17 cellular contexts compared by ENCODE assay signal in the genomic region with DNA sequence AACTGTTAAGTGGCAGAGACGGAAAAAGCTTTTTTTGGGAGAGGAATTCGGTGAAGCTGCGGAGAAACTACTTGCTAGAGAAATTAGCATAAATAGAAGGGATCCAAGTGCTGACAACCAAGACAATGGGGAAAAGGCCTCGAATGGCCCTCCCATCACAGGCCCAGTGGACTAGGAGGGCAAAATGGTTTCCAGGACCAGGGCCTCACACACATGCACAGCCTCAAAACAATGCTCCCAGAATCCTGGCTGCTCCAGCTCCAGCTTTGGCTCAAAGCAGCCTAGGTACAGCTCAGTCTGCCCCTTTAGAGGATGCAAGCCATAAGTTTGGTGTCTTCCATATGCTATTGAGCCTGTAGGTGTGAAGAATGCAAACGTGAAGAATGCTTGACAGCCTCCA.
DNase-seq lines count a peak whose midpoint lies in the region; ATAC-seq and TF ChIP-seq lines count a peak whose summit lies in the region.
"Had no signal": no experiment of that assay in that cellular context is flagged by ENCODE, and none has a peak within 500 bp of the region (broad histone marks: within the 10 kb centered on the region; RNA-seq: fewer than 3 reads in every experiment).

No MANE protein-coding gene starts in this region.

- no peaks in the 10 kb centered on the region for H3K4me1 Mint-ChIP-seq in endodermal cell
- no peaks in the 10 kb centered on the region for H3K4me1 Mint-ChIP-seq in stimulated activated naive CD8-positive, alpha-beta T cell treated with anti-CD3 and anti-CD28 coated beads, Interleukin-15, amount 100 ng/mL, for 72 hours
- no peaks in the 10 kb centered on the region for H3K4me1 Mint-ChIP-seq in activated naive CD4-positive, alpha-beta T cell treated with anti-CD3 and anti-CD28 coated beads, Interleukin-2, amount 10 ng/mL, durations not matched to agents 7 days and 5 days
- H3K4me1 Mint-ChIP-seq: B cell had no signal

- no peak overlapping the region for H4K5ac ChIP-seq in mesendoderm (ENCODE audit: low read length)

- no peaks in the 10 kb centered on the region for H3K4me1 ChIP-seq in HEK293 (ENCODE audit: control insufficient read depth, insufficient read depth, low read length)
- no peaks in the 10 kb centered on the region for H3K4me1 ChIP-seq in endodermal cell (ENCODE audit: control insufficient read depth, insufficient read depth, low read length)
- no peaks in the 10 kb centered on the region for H3K4me1 ChIP-seq in mesendoderm (ENCODE audit: control insufficient read depth, low read depth, low read length)
- H3K4me1 ChIP-seq: BLaER1 treated with 17β-estradiol and CSF1 and Interleukin-3, amounts not matched to agents 10 nM and 100 nM had no signal

- peaks cover 11% of the 10 kb centered on the region for H3K36me3 Mint-ChIP-seq in endodermal cell (ENCODE audit: low read depth)
- H3K36me3 Mint-ChIP-seq in activated naive CD4-positive, alpha-beta T cell treated with anti-CD3 and anti-CD28 coated beads, Interleukin-2, amount 10 ng/mL, durations not matched to agents 7 days and 5 days = no peaks in the 10 kb centered on the region
- H3K36me3 Mint-ChIP-seq: CD8-positive, alpha-beta T cell had no signal

- no peak overlapping the region for H3K18ac ChIP-seq in mesendoderm (ENCODE audit: low read length)

- H3K4me3 Mint-ChIP-seq in endodermal cell = no peak overlapping the region
- H3K4me3 Mint-ChIP-seq in stimulated activated naive CD8-positive, alpha-beta T cell treated with anti-CD3 and anti-CD28 coated beads, Interleukin-15, amount 100 ng/mL, for 72 hours = no peak overlapping the region
- no peak overlapping the region for H3K4me3 Mint-ChIP-seq in activated naive CD4-positive, alpha-beta T cell treated with anti-CD3 and anti-CD28 coated beads, Interleukin-2, amount 10 ng/mL, durations not matched to agents 7 days and 5 days
- H3K4me3 Mint-ChIP-seq: B cell; CD4-positive, alpha-beta T cell; CD8-positive, alpha-beta T cell had no signal

- POLR2A ChIA-PET in HEK293 (lab: Yijun Ruan, JAX) = no interaction called here

- H3K27ac Mint-ChIP-seq in endodermal cell = no peak overlapping the region
- no peak overlapping the region for H3K27ac Mint-ChIP-seq in stimulated activated naive CD8-positive, alpha-beta T cell treated with anti-CD3 and anti-CD28 coated beads, Interleukin-15, amount 100 ng/mL, for 72 hours
- no peak overlapping the region for H3K27ac Mint-ChIP-seq in activated naive CD4-positive, alpha-beta T cell treated with anti-CD3 and anti-CD28 coated beads, Interleukin-2, amount 10 ng/mL, durations not matched to agents 7 days and 5 days
- H3K27ac Mint-ChIP-seq: B cell; CD4-positive, alpha-beta T cell; CD8-positive, alpha-beta T cell had no signal

- H3K27me3 ChIP-seq in endodermal cell (ENCODE audit: control insufficient read depth, insufficient read depth, low read length, poor library complexity, severe bottlenecking) = no peaks in the 10 kb centered on the region
- no peaks in the 10 kb centered on the region for H3K27me3 ChIP-seq in mesendoderm (ENCODE audit: insufficient read depth, low read length, poor library complexity)
- H3K27me3 ChIP-seq: BLaER1 treated with 17β-estradiol and CSF1 and Interleukin-3, amounts not matched to agents 10 nM and 100 nM had no signal

- H3K27me3 Mint-ChIP-seq in endodermal cell (ENCODE audit: insufficient read depth) = no peaks in the 10 kb centered on the region
- H3K27me3 Mint-ChIP-seq in stimulated activated naive CD8-positive, alpha-beta T cell treated with anti-CD3 and anti-CD28 coated beads, Interleukin-15, amount 100 ng/mL, for 72 hours = no peaks in the 10 kb centered on the region
- no peaks in the 10 kb centered on the region for H3K27me3 Mint-ChIP-seq in activated naive CD4-positive, alpha-beta T cell treated with anti-CD3 and anti-CD28 coated beads, Interleukin-2, amount 10 ng/mL, durations not matched to agents 7 days and 5 days
- H3K27me3 Mint-ChIP-seq: B cell; CD4-positive, alpha-beta T cell had no signal

- CTCF ChIA-PET in HEK293 (lab: Yijun Ruan, JAX) = no interaction called here
- CTCF ChIA-PET in activated naive CD4-positive, alpha-beta T cell treated with anti-CD3 and anti-CD28 coated beads, Interleukin-2, amount 10 ng/mL, durations not matched to agents 7 days and 5 days (lab: Charles Lee) = interaction anchor here (0.8 kb wide), 1 partner anchor 101 kb away, joined by 3 read pairs; no protein-coding TSS in a partner anchor

- peaks cover 33% of the 10 kb centered on the region for H3K9me3 Mint-ChIP-seq in endodermal cell
- peaks cover 11 to 17% of the 10 kb centered on the region in 2 donors for H3K9me3 Mint-ChIP-seq in stimulated activated naive CD8-positive, alpha-beta T cell treated with anti-CD3 and anti-CD28 coated beads, Interleukin-15, amount 100 ng/mL, for 72 hours
- H3K9me3 Mint-ChIP-seq in activated naive CD4-positive, alpha-beta T cell treated with anti-CD3 and anti-CD28 coated beads, Interleukin-2, amount 10 ng/mL, durations not matched to agents 7 days and 5 days = peaks cover 14% of the 10 kb centered on the region

- H3K27ac ChIP-seq in HEK293 (ENCODE audit: extremely low read depth, low read depth, low read length) = no peak overlapping the region
- no peak overlapping the region for H3K27ac ChIP-seq in endodermal cell (ENCODE audit: low read depth, low read length)
- no peak overlapping the region for H3K27ac ChIP-seq in mesendoderm (ENCODE audit: low read depth, low read length)
- H3K27ac ChIP-seq: BLaER1 treated with 17β-estradiol and CSF1 and Interleukin-3, amounts not matched to agents 10 nM and 100 nM; C4-2B had no signal

- no peak overlapping the region for H2AK5ac ChIP-seq in mesendoderm (ENCODE audit: low read length)

- DNase-seq in endodermal cell (peak; percentile 45), mesendoderm (peak; percentile 14), inferior parietal cortex (ENCODE audit: extremely low spot score) (no peak)
- no peak for DNase-seq in stimulated activated naive CD8-positive, alpha-beta T cell treated with anti-CD3 and anti-CD28 coated beads, Interleukin-15, amount 100 ng/mL, for 72 hours
- no peak for DNase-seq in activated naive CD4-positive, alpha-beta T cell treated with anti-CD3 and anti-CD28 coated beads, Interleukin-2, amount 10 ng/mL, durations not matched to agents 7 days and 5 days
- DNase-seq: 8988T; AML-193; Caco-2; Calu3; CD4-positive, alpha-beta T cell; CD8-positive, alpha-beta T cell; DMS79 treated with DMSO at 0.1 percent for 48 hours; GF-D8 had no signal

- H3K36me3 ChIP-seq in HEK293 (ENCODE audit: control insufficient read depth in 2 of 2, insufficient read depth in 1 of 2, low read length in 2 of 2) (no peaks in the 10 kb centered on the region), endodermal cell (ENCODE audit: control insufficient read depth, insufficient read depth, low read length) (no peaks in the 10 kb centered on the region), mesendoderm (ENCODE audit: control insufficient read depth, insufficient read depth, low read length) (no peaks in the 10 kb centered on the region)
- H3K36me3 ChIP-seq: BLaER1 treated with 17β-estradiol and CSF1 and Interleukin-3, amounts not matched to agents 10 nM and 100 nM had no signal

- no peak overlapping the region for H2BK15ac ChIP-seq in mesendoderm (replicated peaks; ENCODE audit: low read depth)

- 72 to 75% methylated on average over 5 of the region's 5 CpGs for WGBS in endodermal cell (ENCODE audit: insufficient coverage in 1 of 2, insufficient read length in 1 of 2), 2 experiments
- 100% methylated on average over 2 of the region's 5 CpGs for WGBS in mesendoderm (ENCODE audit: extremely low coverage, insufficient coverage, low lambda C conversion rate)

- H3K79me1 ChIP-seq in mesendoderm (ENCODE audit: low read length) = no peaks in the 10 kb centered on the region

- H3K4me3 ChIP-seq in HEK293 (ENCODE audit: low read depth, low read length) (no peak overlapping the region), endodermal cell (ENCODE audit: low read length) (no peak overlapping the region), mesendoderm (ENCODE audit: low read length) (no peak overlapping the region)
- H3K4me3 ChIP-seq: BLaER1 treated with 17β-estradiol and CSF1 and Interleukin-3, amounts not matched to agents 10 nM and 100 nM had no signal

- H2BK5ac ChIP-seq in mesendoderm (ENCODE audit: low read length) = no peak overlapping the region

- no peak overlapping the region for H3K4me2 ChIP-seq in mesendoderm (ENCODE audit: low read length)
- H3K4me2 ChIP-seq: BLaER1 treated with 17β-estradiol and CSF1 and Interleukin-3, amounts not matched to agents 10 nM and 100 nM had no signal

- H3K23ac ChIP-seq in mesendoderm (ENCODE audit: low read length) = no peak overlapping the region

- no peaks in the 10 kb centered on the region for H3K9me3 ChIP-seq in HEK293 (ENCODE audit: control insufficient read depth, insufficient read depth, low read depth, low read length)
- peaks cover 26% of the 10 kb centered on the region for H3K9me3 ChIP-seq in endodermal cell (ENCODE audit: control insufficient read depth, low read length)

- ATAC-seq in stimulated activated naive CD8-positive, alpha-beta T cell treated with anti-CD3 and anti-CD28 coated beads, Interleukin-15, amount 100 ng/mL, for 72 hours = no peak
- ATAC-seq: CD8-positive, alpha-beta T cell had no signal

- no peak overlapping the region for H3K56ac ChIP-seq in mesendoderm (ENCODE audit: low read length)

- H3K4ac ChIP-seq in mesendoderm (ENCODE audit: low read depth, low read length) = no peak overlapping the region

- no peaks in the 10 kb centered on the region for H3K79me2 ChIP-seq in mesendoderm (ENCODE audit: control insufficient read depth, insufficient read depth, low read length)

- TF ChIP-seq CTCF in HEK293 (tag by site-specific recombination; IDR thresholded peaks at IDR 0.05) (no peak), endodermal cell (conservative IDR thresholded peaks at IDR 0.05) (no peak)

- H3K9ac ChIP-seq in endodermal cell (ENCODE audit: extremely low read depth, low read length, poor library complexity, severe bottlenecking) = no peak overlapping the region
- no peak overlapping the region for H3K9ac ChIP-seq in mesendoderm (ENCODE audit: low read length)
- H3K9ac ChIP-seq: BLaER1 treated with 17β-estradiol and CSF1 and Interleukin-3, amounts not matched to agents 10 nM and 100 nM had no signal

- H2BK120ac ChIP-seq in mesendoderm (ENCODE audit: low read depth, low read length) = no peak overlapping the region

- H4K8ac ChIP-seq in mesendoderm (ENCODE audit: low read depth, low read length) = no peak overlapping the region

TF ChIP-seq in HEK293, 187 proteins besides CTCF, POLR2A, EP300 and RAD21 (continues in another document):
- TF ChIP-seq ZNF623 (tag by site-specific recombination; IDR thresholded peaks at IDR 0.05) = no peak
- TF ChIP-seq, protein P1, sequence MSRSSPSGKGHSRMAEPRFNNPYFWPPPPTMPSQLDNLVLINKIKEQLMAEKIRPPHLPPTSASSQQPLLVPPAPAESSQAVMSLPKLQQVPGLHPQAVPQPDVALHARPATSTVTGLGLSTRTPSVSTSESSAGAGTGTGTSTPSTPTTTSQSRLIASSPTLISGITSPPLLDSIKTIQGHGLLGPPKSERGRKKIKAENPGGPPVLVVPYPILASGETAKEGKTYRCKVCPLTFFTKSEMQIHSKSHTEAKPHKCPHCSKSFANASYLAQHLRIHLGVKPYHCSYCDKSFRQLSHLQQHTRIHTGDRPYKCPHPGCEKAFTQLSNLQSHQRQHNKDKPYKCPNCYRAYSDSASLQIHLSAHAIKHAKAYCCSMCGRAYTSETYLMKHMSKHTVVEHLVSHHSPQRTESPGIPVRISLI (tag by site-specific recombination; IDR thresholded peaks at IDR 0.05) = no peak

Comparison
In these comparisons a context has a peak if more than half of its experiments do, and no peak if none do; other contexts are left out.
1. DNase-seq: peak in endodermal cell (single experiment) and mesendoderm (single experiment); none in inferior parietal cortex (single experiment), stimulated activated naive CD8-positive, alpha-beta T cell treated with anti-CD3 and anti-CD28 coated beads, Interleukin-15, amount 100 ng/mL, for 72 hours (0 of 2) and activated naive CD4-positive, alpha-beta T cell treated with anti-CD3 and anti-CD28 coated beads, Interleukin-2, amount 10 ng/mL, durations not matched to agents 7 days and 5 days (single experiment).